In the genomic region with DNA sequence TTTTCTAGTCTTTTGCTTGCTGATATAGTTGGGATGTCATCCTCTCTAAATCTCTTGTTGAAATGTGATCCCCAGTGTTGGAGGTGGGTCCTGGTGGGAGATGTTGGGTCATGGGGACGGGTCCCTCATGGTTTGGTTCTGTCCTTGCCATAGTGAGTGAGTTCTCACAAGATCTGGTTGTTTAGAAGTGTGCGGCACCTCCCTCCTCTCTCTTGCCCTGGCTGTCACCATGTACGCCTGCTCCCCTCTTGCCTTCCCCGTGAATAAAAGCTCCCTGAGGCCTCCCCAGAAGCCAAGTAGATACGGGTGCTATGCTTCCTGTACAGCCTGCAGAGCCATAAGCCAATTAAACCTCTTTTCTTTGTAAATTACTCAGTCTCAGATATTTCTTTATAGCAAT, we compare ENCODE assay signal across 1 cellular context.
TF ChIP-seq lines count a peak whose summit lies in the region.

No MANE protein-coding gene starts in this region.

TF ChIP-seq in H1, 55 proteins besides CTCF, POLR2A, EP300 and RAD21 (continued from another document):
- TF ChIP-seq RBBP5 (IDR thresholded peaks at IDR 0.05; ENCODE audit: borderline replicate concordance, low read depth, low read length) (no peak), SUZ12 (IDR thresholded peaks at IDR 0.05; ENCODE audit: low read length) (no peak), E2F6 (IDR thresholded peaks at IDR 0.05) (no peak)
